ENCODE assay signal across 2 cellular contexts in the genomic region with DNA sequence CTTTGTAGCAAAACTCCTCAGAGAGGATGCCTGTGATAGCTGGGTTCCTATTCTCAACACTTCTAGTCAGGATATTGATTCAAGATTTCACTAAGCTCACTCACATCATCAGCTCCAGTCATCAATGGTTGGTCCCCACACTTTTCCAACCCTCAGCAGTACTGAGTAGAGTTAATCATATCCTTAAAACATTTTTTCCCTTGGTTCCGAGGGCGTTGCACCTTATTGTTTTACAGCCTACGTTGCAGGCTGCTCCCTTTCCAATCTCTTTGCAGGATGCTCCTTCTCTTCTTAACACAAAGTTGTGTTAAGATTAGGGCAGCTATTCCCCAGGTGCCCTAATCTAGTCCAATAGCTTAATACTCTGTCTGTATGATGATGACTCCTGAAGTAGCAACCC.
TF ChIP-seq lines count a peak whose summit lies in the region.

No MANE protein-coding gene starts in this region.

TF ChIP-seq in GM23338, 12 proteins besides CTCF, POLR2A, EP300 and RAD21 (continues in another document):
- TF ChIP-seq, protein P1, sequence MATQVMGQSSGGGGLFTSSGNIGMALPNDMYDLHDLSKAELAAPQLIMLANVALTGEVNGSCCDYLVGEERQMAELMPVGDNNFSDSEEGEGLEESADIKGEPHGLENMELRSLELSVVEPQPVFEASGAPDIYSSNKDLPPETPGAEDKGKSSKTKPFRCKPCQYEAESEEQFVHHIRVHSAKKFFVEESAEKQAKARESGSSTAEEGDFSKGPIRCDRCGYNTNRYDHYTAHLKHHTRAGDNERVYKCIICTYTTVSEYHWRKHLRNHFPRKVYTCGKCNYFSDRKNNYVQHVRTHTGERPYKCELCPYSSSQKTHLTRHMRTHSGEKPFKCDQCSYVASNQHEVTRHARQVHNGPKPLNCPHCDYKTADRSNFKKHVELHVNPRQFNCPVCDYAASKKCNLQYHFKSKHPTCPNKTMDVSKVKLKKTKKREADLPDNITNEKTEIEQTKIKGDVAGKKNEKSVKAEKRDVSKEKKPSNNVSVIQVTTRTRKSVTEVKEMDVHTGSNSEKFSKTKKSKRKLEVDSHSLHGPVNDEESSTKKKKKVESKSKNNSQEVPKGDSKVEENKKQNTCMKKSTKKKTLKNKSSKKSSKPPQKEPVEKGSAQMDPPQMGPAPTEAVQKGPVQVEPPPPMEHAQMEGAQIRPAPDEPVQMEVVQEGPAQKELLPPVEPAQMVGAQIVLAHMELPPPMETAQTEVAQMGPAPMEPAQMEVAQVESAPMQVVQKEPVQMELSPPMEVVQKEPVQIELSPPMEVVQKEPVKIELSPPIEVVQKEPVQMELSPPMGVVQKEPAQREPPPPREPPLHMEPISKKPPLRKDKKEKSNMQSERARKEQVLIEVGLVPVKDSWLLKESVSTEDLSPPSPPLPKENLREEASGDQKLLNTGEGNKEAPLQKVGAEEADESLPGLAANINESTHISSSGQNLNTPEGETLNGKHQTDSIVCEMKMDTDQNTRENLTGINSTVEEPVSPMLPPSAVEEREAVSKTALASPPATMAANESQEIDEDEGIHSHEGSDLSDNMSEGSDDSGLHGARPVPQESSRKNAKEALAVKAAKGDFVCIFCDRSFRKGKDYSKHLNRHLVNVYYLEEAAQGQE (IDR thresholded peaks at IDR 0.05; ENCODE audit: unreplicated experiment) = no peak
- TF ChIP-seq POLR2AphosphoS5 (IDR thresholded peaks at IDR 0.05; ENCODE audit: low read depth) (no peak), ZNF114 (CRISPR knock-in tag; IDR thresholded peaks at IDR 0.05) (no peak), CREB1 (CRISPR knock-in tag; IDR thresholded peaks at IDR 0.05; ENCODE audit: low read depth) (no peak), EZH2phosphoT487 (IDR thresholded peaks at IDR 0.05; ENCODE audit: unreplicated experiment) (no peak), STAT1 (IDR thresholded peaks at IDR 0.05; ENCODE audit: unreplicated experiment) (no peak), ZNF331 (CRISPR knock-in tag; IDR thresholded peaks at IDR 0.05; ENCODE audit: low read depth) (no peak), EZH2 (IDR thresholded peaks at IDR 0.05; ENCODE audit: low read depth, unreplicated experiment) (no peak)
- TF ChIP-seq, protein P2, sequence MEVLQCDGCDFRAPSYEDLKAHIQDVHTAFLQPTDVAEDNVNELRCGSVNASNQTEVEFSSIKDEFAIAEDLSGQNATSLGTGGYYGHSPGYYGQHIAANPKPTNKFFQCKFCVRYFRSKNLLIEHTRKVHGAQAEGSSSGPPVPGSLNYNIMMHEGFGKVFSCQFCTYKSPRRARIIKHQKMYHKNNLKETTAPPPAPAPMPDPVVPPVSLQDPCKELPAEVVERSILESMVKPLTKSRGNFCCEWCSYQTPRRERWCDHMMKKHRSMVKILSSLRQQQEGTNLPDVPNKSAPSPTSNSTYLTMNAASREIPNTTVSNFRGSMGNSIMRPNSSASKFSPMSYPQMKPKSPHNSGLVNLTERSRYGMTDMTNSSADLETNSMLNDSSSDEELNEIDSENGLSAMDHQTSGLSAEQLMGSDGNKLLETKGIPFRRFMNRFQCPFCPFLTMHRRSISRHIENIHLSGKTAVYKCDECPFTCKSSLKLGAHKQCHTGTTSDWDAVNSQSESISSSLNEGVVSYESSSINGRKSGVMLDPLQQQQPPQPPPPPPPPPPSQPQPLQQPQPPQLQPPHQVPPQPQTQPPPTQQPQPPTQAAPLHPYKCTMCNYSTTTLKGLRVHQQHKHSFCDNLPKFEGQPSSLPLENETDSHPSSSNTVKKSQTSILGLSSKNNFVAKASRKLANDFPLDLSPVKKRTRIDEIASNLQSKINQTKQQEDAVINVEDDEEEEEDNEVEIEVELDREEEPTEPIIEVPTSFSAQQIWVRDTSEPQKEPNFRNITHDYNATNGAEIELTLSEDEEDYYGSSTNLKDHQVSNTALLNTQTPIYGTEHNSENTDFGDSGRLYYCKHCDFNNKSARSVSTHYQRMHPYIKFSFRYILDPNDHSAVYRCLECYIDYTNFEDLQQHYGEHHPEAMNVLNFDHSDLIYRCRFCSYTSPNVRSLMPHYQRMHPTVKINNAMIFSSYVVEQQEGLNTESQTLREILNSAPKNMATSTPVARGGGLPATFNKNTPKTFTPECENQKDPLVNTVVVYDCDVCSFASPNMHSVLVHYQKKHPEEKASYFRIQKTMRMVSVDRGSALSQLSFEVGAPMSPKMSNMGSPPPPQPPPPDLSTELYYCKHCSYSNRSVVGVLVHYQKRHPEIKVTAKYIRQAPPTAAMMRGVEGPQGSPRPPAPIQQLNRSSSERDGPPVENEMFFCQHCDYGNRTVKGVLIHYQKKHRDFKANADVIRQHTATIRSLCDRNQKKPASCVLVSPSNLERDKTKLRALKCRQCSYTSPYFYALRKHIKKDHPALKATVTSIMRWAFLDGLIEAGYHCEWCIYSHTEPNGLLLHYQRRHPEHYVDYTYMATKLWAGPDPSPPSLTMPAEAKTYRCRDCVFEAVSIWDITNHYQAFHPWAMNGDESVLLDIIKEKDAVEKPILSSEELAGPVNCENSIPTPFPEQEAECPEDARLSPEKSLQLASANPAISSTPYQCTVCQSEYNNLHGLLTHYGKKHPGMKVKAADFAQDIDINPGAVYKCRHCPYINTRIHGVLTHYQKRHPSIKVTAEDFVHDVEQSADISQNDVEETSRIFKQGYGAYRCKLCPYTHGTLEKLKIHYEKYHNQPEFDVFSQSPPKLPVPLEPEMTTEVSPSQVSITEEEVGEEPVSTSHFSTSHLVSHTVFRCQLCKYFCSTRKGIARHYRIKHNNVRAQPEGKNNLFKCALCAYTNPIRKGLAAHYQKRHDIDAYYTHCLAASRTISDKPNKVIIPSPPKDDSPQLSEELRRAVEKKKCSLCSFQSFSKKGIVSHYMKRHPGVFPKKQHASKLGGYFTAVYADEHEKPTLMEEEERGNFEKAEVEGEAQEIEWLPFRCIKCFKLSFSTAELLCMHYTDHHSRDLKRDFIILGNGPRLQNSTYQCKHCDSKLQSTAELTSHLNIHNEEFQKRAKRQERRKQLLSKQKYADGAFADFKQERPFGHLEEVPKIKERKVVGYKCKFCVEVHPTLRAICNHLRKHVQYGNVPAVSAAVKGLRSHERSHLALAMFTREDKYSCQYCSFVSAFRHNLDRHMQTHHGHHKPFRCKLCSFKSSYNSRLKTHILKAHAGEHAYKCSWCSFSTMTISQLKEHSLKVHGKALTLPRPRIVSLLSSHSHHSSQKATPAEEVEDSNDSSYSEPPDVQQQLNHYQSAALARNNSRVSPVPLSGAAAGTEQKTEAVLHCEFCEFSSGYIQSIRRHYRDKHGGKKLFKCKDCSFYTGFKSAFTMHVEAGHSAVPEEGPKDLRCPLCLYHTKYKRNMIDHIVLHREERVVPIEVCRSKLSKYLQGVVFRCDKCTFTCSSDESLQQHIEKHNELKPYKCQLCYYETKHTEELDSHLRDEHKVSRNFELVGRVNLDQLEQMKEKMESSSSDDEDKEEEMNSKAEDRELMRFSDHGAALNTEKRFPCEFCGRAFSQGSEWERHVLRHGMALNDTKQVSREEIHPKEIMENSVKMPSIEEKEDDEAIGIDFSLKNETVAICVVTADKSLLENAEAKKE (CRISPR knock-in tag; IDR thresholded peaks at IDR 0.05) = no peak
- TF ChIP-seq, protein P3, sequence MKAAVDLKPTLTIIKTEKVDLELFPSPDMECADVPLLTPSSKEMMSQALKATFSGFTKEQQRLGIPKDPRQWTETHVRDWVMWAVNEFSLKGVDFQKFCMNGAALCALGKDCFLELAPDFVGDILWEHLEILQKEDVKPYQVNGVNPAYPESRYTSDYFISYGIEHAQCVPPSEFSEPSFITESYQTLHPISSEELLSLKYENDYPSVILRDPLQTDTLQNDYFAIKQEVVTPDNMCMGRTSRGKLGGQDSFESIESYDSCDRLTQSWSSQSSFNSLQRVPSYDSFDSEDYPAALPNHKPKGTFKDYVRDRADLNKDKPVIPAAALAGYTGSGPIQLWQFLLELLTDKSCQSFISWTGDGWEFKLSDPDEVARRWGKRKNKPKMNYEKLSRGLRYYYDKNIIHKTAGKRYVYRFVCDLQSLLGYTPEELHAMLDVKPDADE (IDR thresholded peaks at IDR 0.05) = no peak

TF ChIP-seq in H1, 55 proteins besides CTCF, POLR2A, EP300 and RAD21:
- TF ChIP-seq POU5F1 (IDR thresholded peaks at IDR 0.05; ENCODE audit: low read depth, low read length) (no peak), NANOG (IDR thresholded peaks at IDR 0.05; ENCODE audit: insufficient read depth, low read depth, low read length, poor library complexity, severe bottlenecking) (no peak), SIX5 (IDR thresholded peaks at IDR 0.05; ENCODE audit: low read depth, low read length) (no peak), SUZ12 (IDR thresholded peaks at IDR 0.05; ENCODE audit: low read length) (no peak), RXRA (IDR thresholded peaks at IDR 0.05; ENCODE audit: insufficient read depth, low read depth, low read length) (no peak), ZNF274 (IDR thresholded peaks at IDR 0.05; ENCODE audit: borderline replicate concordance, extremely low read depth, low read length) (no peak), JUN (IDR thresholded peaks at IDR 0.05; ENCODE audit: low read depth, low read length) (no peak), CTBP2 (IDR thresholded peaks at IDR 0.05; ENCODE audit: borderline replicate concordance, insufficient read depth, insufficient read length, low read length) (no peak), SP2 (IDR thresholded peaks at IDR 0.05; ENCODE audit: low read length) (no peak)
- TF ChIP-seq, protein P4, sequence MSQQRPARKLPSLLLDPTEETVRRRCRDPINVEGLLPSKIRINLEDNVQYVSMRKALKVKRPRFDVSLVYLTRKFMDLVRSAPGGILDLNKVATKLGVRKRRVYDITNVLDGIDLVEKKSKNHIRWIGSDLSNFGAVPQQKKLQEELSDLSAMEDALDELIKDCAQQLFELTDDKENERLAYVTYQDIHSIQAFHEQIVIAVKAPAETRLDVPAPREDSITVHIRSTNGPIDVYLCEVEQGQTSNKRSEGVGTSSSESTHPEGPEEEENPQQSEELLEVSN (IDR thresholded peaks at IDR 0.05) = no peak
